8 cellular contexts compared by ENCODE assay signal in genomic region chr13:90867336-90867683, GRCh38.
DNase-seq lines count a peak whose midpoint lies in the region; ATAC-seq and TF ChIP-seq lines count a peak whose summit lies in the region.

No MANE protein-coding gene starts in this region.

- TF ChIP-seq CTCF in HL-60 (IDR thresholded peaks at IDR 0.05; ENCODE audit: insufficient read depth, low read length) (no peak), astrocyte of the spinal cord (IDR thresholded peaks at IDR 0.05; ENCODE audit: low read depth, low read length) (peak; percentile 75)

- H3K27ac Mint-ChIP-seq in activated CD4-positive, alpha-beta T cell treated with anti-CD3 and anti-CD28 coated beads, Interleukin-2, amount 10 ng/mL, durations not matched to agents 24 days and 14 days: no peak overlapping the region

- no peak overlapping the region for H3K4me3 ChIP-seq in HL-60 (replicated peaks; ENCODE audit: insufficient read depth, low read length)
- no peak overlapping the region for H3K4me3 ChIP-seq in astrocyte of the spinal cord (ENCODE audit: low read depth, low read length)

- intact Hi-C loops in activated CD4-positive, alpha-beta T cell treated with anti-CD3 and anti-CD28 coated beads, Interleukin-2, amount 10 ng/mL, durations not matched to agents 24 days and 14 days (cut with micrococcal nuclease): no loop called here

- in situ Hi-C loops in astrocyte of the spinal cord (cut with HindIII; ENCODE audit: low sequenced_read_pairs): no loop called here

- peak; percentile 60 for DNase-seq in activated CD4-positive, alpha-beta T cell treated with anti-CD3 and anti-CD28 coated beads, Interleukin-2, amount 10 ng/mL, durations not matched to agents 24 days and 14 days
- DNase-seq in activated CD4-positive, alpha-beta T cell treated with anti-CD3 and anti-CD28 coated beads, Interleukin-2, amount 50 U/mL, for 1 hour: no peak
- DNase-seq in HL-60 (ENCODE audit: low read depth in 1 of 2, low spot score in 1 of 2): peak; percentile 24 to 79
- DNase-seq in NCI-H748 treated with DMSO at 0.1 percent for 48 hours (lab: John Stamatoyannopoulos, UW): peak; percentile 85
- peak; percentile 70 for DNase-seq in astrocyte of the spinal cord (ENCODE audit: low read depth, low spot score)
- DNase-seq in iPS-NIHi7 (ENCODE audit: extremely low spot score): peak; percentile 62
- DNase-seq in stimulated activated naive CD8-positive, alpha-beta T cell treated with anti-CD3 and anti-CD28 coated beads, Interleukin-15, Interleukin-2, amounts not matched to agents 100 U/mL and 50 U/mL, for 24 hours: peak; percentile 35

- H3K36me3 Mint-ChIP-seq in activated CD4-positive, alpha-beta T cell treated with anti-CD3 and anti-CD28 coated beads, Interleukin-2, amount 10 ng/mL, durations not matched to agents 24 days and 14 days (ENCODE audit: low read depth): no peaks in the 10 kb centered on the region

- no peak overlapping the region for H3K27ac ChIP-seq in HL-60 (replicated peaks)

- H3K4me1 Mint-ChIP-seq in activated CD4-positive, alpha-beta T cell treated with anti-CD3 and anti-CD28 coated beads, Interleukin-2, amount 10 ng/mL, durations not matched to agents 24 days and 14 days: no peaks in the 10 kb centered on the region

- no peaks in the 10 kb centered on the region for H3K27me3 ChIP-seq in HL-60 (ENCODE audit: insufficient read depth, poor library complexity, severe bottlenecking)

- H3K9me3 Mint-ChIP-seq in activated CD4-positive, alpha-beta T cell treated with anti-CD3 and anti-CD28 coated beads, Interleukin-2, amount 10 ng/mL, durations not matched to agents 24 days and 14 days: no peaks in the 10 kb centered on the region

- ATAC-seq in GM21529 (IDR thresholded peaks at IDR 0.05; ENCODE audit: unreplicated experiment): peak; percentile 97
- ATAC-seq in stimulated activated naive CD8-positive, alpha-beta T cell treated with anti-CD3 and anti-CD28 coated beads, Interleukin-15, Interleukin-2, amounts not matched to agents 100 U/mL and 50 U/mL, for 24 hours: peak; percentile 55

- no peak overlapping the region for H3K4me3 Mint-ChIP-seq in activated CD4-positive, alpha-beta T cell treated with anti-CD3 and anti-CD28 coated beads, Interleukin-2, amount 10 ng/mL, durations not matched to agents 24 days and 14 days

- no peaks in the 10 kb centered on the region for H3K27me3 Mint-ChIP-seq in activated CD4-positive, alpha-beta T cell treated with anti-CD3 and anti-CD28 coated beads, Interleukin-2, amount 10 ng/mL, durations not matched to agents 24 days and 14 days
